1 cellular context compared by ENCODE assay signal in the genomic region with DNA sequence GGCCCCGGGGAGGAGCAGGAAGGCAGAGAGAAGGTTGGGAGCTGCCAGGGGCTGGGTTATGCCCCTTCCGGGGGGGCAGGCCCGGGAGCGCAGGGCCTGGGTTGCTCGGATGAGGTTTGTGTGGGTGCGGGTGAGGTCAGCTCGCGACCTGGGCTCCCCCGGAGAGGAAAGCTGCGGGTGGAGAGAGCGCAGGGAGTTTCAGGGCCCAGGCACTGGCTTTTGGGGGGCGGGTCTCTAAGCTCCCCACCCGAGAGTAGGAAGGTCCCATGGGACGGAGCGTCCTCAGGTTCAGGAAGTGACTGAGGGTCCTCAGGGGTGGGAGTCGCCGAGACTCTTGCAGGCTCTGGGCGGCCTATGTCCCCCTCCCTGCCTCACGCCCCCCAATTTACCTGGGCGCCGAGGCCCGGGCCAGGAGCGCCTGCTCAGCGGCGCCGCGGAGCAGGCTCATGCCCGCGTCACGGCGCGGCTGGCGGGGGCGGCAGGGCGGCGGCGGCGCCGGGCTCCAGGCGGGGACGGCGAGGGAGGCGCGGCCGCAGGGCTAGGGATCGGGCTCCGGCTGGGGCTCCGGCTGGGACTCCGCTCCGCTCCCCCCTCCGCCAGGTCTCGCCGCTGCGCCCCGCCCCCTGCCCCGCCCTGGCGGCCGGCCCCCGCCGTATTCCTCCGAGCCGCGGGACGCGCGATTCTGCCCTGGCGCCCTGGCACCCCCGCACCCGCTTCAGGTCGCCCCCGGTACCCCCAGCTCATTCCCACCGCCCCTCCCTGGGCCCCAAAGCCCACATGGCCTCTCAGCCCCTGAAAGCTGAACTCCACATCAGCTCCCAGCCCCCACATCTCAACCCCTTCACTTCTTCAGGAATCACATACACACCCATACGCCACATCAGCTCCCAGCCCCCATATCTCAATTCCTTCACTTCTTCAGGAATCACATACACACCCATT.
TF ChIP-seq lines count a peak whose summit lies in the region.

Gene DOK4, minus strand, starts transcription at position 578 of the 942 bp plus-strand sequence. CDS start 6,986 bp downstream, outside the sequence.

TF ChIP-seq in K562, 482 proteins besides CTCF, POLR2A, EP300 and RAD21 (continued from another document and continues in another):
- TF ChIP-seq, protein P1, sequence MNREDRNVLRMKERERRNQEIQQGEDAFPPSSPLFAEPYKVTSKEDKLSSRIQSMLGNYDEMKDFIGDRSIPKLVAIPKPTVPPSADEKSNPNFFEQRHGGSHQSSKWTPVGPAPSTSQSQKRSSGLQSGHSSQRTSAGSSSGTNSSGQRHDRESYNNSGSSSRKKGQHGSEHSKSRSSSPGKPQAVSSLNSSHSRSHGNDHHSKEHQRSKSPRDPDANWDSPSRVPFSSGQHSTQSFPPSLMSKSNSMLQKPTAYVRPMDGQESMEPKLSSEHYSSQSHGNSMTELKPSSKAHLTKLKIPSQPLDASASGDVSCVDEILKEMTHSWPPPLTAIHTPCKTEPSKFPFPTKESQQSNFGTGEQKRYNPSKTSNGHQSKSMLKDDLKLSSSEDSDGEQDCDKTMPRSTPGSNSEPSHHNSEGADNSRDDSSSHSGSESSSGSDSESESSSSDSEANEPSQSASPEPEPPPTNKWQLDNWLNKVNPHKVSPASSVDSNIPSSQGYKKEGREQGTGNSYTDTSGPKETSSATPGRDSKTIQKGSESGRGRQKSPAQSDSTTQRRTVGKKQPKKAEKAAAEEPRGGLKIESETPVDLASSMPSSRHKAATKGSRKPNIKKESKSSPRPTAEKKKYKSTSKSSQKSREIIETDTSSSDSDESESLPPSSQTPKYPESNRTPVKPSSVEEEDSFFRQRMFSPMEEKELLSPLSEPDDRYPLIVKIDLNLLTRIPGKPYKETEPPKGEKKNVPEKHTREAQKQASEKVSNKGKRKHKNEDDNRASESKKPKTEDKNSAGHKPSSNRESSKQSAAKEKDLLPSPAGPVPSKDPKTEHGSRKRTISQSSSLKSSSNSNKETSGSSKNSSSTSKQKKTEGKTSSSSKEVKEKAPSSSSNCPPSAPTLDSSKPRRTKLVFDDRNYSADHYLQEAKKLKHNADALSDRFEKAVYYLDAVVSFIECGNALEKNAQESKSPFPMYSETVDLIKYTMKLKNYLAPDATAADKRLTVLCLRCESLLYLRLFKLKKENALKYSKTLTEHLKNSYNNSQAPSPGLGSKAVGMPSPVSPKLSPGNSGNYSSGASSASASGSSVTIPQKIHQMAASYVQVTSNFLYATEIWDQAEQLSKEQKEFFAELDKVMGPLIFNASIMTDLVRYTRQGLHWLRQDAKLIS (CRISPR knock-in tag; IDR thresholded peaks at IDR 0.05), result no peak
- TF ChIP-seq ZNF778 (CRISPR knock-in tag; IDR thresholded peaks at IDR 0.05) (no peak), ZNF140 (CRISPR knock-in tag; IDR thresholded peaks at IDR 0.05) (no peak), SIN3B (IDR thresholded peaks at IDR 0.05; ENCODE audit: low read depth) (0 out of 2 replicates have a peak, but pooled peaks have one; percentile 28), ZNF197 (CRISPR knock-in tag; IDR thresholded peaks at IDR 0.05; ENCODE audit: low read depth) (no peak), VEZF1 (CRISPR knock-in tag; IDR thresholded peaks at IDR 0.05) (peak; percentile 58), ZZZ3 (IDR thresholded peaks at IDR 0.05) (no peak), SMAD2 (IDR thresholded peaks at IDR 0.05; ENCODE audit: low read depth, low read length) (no peak), PHF8 (IDR thresholded peaks at IDR 0.05; ENCODE audit: borderline replicate concordance, low read length) (peak; percentile 58; the same call in 1 of the 2 replicates), NR4A1 (CRISPR knock-in tag; IDR thresholded peaks at IDR 0.05) (no peak), NR4A1 (tag; IDR thresholded peaks at IDR 0.05) (no peak), ZNF79 (CRISPR knock-in tag; IDR thresholded peaks at IDR 0.05; ENCODE audit: low read depth) (no peak), ZNF282 (CRISPR knock-in tag; IDR thresholded peaks at IDR 0.05) (no peak), NONO (IDR thresholded peaks at IDR 0.05; ENCODE audit: low read depth in 2 of 2, low read length in 1 of 2) (peak in 1 of 2 experiments; percentile 84; a peak in 1 of 4 replicates), ETS2 (tag; IDR thresholded peaks at IDR 0.05; ENCODE audit: borderline replicate concordance, poor library complexity, severe bottlenecking) (no peak), ZNF766 (CRISPR knock-in tag; conservative IDR thresholded peaks at IDR 0.05) (no peak), YY1 (IDR thresholded peaks at IDR 0.05; ENCODE audit: borderline replicate concordance in 1 of 3, control insufficient read depth in 1 of 3, extremely low read depth in 1 of 3, insufficient read depth in 3 of 3, insufficient read length in 1 of 3, insufficient replicate concordance in 2 of 3, low read depth in 1 of 3, low read length in 2 of 3) (peak in 2 of 3 experiments; percentile 32 to 70), KAT7 (CRISPR knock-in tag; IDR thresholded peaks at IDR 0.05; ENCODE audit: borderline replicate concordance) (no peak), GABPB1 (CRISPR knock-in tag; IDR thresholded peaks at IDR 0.05) (peak; percentile 28; the same call in 1 of the 2 replicates), ZFP36 (IDR thresholded peaks at IDR 0.05; ENCODE audit: low read depth, low read length, partially characterized antibody) (no peak), ARNT (IDR thresholded peaks at IDR 0.05) (no peak), KDM2B (CRISPR knock-in tag; IDR thresholded peaks at IDR 0.05) (0 out of 2 replicates have a peak, but pooled peaks have one; percentile 36), CXXC5 (CRISPR knock-in tag; IDR thresholded peaks at IDR 0.05) (peak; percentile 77), ZC3H8 (IDR thresholded peaks at IDR 0.05) (no peak), HOXB6 (CRISPR knock-in tag; IDR thresholded peaks at IDR 0.05; ENCODE audit: borderline replicate concordance) (no peak), MAFF (IDR thresholded peaks at IDR 0.05; ENCODE audit: low read length) (no peak), CREM (IDR thresholded peaks at IDR 0.05; ENCODE audit: low read depth) (peak; percentile 26; the same call in 1 of the 2 replicates), ZNF24 (IDR thresholded peaks at IDR 0.05) (peak; percentile 78), E2F5 (CRISPR knock-in tag; IDR thresholded peaks at IDR 0.05) (no peak), RB1 (IDR thresholded peaks at IDR 0.05; ENCODE audit: low read depth) (peak; percentile 85), CCNT2 (IDR thresholded peaks at IDR 0.05; ENCODE audit: borderline replicate concordance, extremely low read depth, insufficient read length, low read depth, low read length) (peak; percentile 58), EP400 (IDR thresholded peaks at IDR 0.05) (no peak), ZNF408 (CRISPR knock-in tag; IDR thresholded peaks at IDR 0.05; ENCODE audit: low read depth) (no peak), CHD1 (IDR thresholded peaks at IDR 0.05; ENCODE audit: low read length) (no peak), SIN3A (IDR thresholded peaks at IDR 0.05; ENCODE audit: borderline replicate concordance in 2 of 2, control insufficient read depth in 1 of 2, low read depth in 2 of 2, low read length in 2 of 2) (peak in 1 of 2 experiments; percentile 50; a peak in 1 of 4 replicates), MYC (IDR thresholded peaks at IDR 0.05; ENCODE audit: low read depth, low read length) (no peak), MYC (CRISPR knock-in tag; IDR thresholded peaks at IDR 0.05; ENCODE audit: borderline replicate concordance, low read depth) (no peak), POLR2G (IDR thresholded peaks at IDR 0.05; ENCODE audit: low read depth, low read length) (peak; percentile 54), KDM5B (IDR thresholded peaks at IDR 0.05; ENCODE audit: insufficient replicate concordance, low read depth, low read length) (peak; percentile 25)
- TF ChIP-seq, protein P2, sequence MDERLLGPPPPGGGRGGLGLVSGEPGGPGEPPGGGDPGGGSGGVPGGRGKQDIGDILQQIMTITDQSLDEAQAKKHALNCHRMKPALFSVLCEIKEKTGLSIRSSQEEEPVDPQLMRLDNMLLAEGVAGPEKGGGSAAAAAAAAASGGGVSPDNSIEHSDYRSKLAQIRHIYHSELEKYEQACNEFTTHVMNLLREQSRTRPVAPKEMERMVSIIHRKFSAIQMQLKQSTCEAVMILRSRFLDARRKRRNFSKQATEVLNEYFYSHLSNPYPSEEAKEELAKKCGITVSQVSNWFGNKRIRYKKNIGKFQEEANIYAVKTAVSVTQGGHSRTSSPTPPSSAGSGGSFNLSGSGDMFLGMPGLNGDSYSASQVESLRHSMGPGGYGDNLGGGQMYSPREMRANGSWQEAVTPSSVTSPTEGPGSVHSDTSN (CRISPR knock-in tag; IDR thresholded peaks at IDR 0.05; ENCODE audit: low read depth), result no peak
- TF ChIP-seq, protein P2 (tag; conservative IDR thresholded peaks at IDR 0.05; ENCODE audit: low read depth), result no peak
- TF ChIP-seq, protein P3, sequence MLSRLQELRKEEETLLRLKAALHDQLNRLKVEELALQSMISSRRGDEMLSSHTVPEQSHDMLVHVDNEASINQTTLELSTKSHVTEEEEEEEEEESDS (CRISPR knock-in tag; IDR thresholded peaks at IDR 0.05), result no peak
- TF ChIP-seq, protein P4, sequence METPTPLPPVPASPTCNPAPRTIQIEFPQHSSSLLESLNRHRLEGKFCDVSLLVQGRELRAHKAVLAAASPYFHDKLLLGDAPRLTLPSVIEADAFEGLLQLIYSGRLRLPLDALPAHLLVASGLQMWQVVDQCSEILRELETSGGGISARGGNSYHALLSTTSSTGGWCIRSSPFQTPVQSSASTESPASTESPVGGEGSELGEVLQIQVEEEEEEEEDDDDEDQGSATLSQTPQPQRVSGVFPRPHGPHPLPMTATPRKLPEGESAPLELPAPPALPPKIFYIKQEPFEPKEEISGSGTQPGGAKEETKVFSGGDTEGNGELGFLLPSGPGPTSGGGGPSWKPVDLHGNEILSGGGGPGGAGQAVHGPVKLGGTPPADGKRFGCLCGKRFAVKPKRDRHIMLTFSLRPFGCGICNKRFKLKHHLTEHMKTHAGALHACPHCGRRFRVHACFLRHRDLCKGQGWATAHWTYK (CRISPR knock-in tag; IDR thresholded peaks at IDR 0.05), result peak; percentile 38; the same call in 1 of the 2 replicates
- TF ChIP-seq, protein P5, sequence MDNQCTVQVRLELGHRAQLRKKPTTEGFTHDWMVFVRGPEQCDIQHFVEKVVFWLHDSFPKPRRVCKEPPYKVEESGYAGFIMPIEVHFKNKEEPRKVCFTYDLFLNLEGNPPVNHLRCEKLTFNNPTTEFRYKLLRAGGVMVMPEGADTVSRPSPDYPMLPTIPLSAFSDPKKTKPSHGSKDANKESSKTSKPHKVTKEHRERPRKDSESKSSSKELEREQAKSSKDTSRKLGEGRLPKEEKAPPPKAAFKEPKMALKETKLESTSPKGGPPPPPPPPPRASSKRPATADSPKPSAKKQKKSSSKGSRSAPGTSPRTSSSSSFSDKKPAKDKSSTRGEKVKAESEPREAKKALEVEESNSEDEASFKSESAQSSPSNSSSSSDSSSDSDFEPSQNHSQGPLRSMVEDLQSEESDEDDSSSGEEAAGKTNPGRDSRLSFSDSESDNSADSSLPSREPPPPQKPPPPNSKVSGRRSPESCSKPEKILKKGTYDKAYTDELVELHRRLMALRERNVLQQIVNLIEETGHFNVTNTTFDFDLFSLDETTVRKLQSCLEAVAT (IDR thresholded peaks at IDR 0.05), result no peak
- TF ChIP-seq, protein P6, sequence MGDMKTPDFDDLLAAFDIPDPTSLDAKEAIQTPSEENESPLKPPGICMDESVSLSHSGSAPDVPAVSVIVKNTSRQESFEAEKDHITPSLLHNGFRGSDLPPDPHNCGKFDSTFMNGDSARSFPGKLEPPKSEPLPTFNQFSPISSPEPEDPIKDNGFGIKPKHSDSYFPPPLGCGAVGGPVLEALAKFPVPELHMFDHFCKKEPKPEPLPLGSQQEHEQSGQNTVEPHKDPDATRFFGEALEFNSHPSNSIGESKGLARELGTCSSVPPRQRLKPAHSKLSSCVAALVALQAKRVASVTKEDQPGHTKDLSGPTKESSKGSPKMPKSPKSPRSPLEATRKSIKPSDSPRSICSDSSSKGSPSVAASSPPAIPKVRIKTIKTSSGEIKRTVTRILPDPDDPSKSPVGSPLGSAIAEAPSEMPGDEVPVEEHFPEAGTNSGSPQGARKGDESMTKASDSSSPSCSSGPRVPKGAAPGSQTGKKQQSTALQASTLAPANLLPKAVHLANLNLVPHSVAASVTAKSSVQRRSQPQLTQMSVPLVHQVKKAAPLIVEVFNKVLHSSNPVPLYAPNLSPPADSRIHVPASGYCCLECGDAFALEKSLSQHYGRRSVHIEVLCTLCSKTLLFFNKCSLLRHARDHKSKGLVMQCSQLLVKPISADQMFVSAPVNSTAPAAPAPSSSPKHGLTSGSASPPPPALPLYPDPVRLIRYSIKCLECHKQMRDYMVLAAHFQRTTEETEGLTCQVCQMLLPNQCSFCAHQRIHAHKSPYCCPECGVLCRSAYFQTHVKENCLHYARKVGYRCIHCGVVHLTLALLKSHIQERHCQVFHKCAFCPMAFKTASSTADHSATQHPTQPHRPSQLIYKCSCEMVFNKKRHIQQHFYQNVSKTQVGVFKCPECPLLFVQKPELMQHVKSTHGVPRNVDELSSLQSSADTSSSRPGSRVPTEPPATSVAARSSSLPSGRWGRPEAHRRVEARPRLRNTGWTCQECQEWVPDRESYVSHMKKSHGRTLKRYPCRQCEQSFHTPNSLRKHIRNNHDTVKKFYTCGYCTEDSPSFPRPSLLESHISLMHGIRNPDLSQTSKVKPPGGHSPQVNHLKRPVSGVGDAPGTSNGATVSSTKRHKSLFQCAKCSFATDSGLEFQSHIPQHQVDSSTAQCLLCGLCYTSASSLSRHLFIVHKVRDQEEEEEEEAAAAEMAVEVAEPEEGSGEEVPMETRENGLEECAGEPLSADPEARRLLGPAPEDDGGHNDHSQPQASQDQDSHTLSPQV (IDR thresholded peaks at IDR 0.05), result no peak
